ENCODE assay signal across 30 cellular contexts in the genomic region with DNA sequence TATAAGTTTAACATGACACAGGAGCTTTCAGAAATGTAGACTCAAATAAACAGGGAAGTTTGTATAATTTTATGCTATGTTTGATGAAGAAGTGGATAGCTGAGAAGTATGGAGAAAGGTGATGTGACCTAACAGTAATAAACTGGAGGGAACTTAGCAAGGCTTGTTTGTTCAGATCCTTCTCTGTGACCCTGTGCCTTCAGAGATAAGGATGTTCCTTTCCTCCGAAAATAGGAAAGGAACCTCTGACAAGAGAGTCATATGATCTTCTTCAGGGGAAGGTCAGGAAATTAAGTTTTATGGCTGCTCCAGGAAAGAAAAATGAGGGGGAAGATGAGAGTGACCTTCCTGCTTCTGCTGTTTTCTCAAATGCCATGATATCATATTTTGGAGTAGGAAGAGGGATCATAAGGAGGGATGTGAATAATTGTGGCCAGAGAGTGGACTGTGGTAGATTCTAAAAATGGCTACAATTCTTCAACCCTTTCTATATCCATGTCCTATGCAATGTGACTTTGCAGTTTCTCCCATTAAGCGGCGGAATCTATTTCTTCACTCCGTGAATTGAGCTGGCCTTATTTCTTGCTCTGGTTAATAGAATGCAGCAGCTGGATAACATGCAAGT.
"Had no signal": no experiment of that assay in that cellular context is flagged by ENCODE, and none has a peak within 500 bp of the region (broad histone marks: within the 10 kb centered on the region; RNA-seq: fewer than 3 reads in every experiment).

No MANE protein-coding gene starts in this region.

- ATAC-seq: activated CD8-positive, alpha-beta T cell treated with anti-CD3 and anti-CD28 coated beads, Interleukin-2, amount 10 ng/mL, durations not matched to agents 7 days and 5 days; activated naive CD4-positive, alpha-beta T cell treated with anti-CD3 and anti-CD28 coated beads, Interleukin-2, amount 50 U/mL, for 72 hours; activated T-cell treated with anti-CD3 and anti-CD28 coated beads, Interleukin-2, amount 50 U/mL, for 4 hours; body of pancreas had no signal

- H3K4me2 ChIP-seq: KMS-11 had no signal

- FAIRE-seq: astrocyte, TTC549 had no signal

- H3K9me3 ChIP-seq: adrenal gland, body of pancreas, breast epithelium had no signal

- H3K27me3 ChIP-seq: adrenal gland, body of pancreas, breast epithelium, SJCRH30 had no signal

- H3K4me3 ChIP-seq: adrenal gland, body of pancreas, breast epithelium, SJCRH30, SK-N-MC had no signal

- H3K27ac ChIP-seq: body of pancreas, breast epithelium, KMS-11, SJCRH30, SK-N-MC, WERI-Rb-1 had no signal

- DNase-seq: activated CD4-positive, alpha-beta T cell treated with anti-CD3 and anti-CD28 coated beads for 1 hour; activated CD4-positive, alpha-beta T cell treated with anti-CD3 and anti-CD28 coated beads, Interleukin-2, amount 10 ng/mL, durations not matched to agents 7 days and 5 days; activated CD4-positive, alpha-beta T cell treated with anti-CD3 and anti-CD28 coated beads, Interleukin-2, amount 50 U/mL, for 48 hours; activated CD4-positive, CD25-positive, alpha-beta regulatory T cell; activated CD8-positive, alpha-beta memory T cell treated with anti-CD3 and anti-CD28 coated beads, Interleukin-2, amount 50 U/mL, for 4 hours; activated CD8-positive, alpha-beta T cell treated with anti-CD3 and anti-CD28 coated beads, Interleukin-2, amount 10 ng/mL, durations not matched to agents 7 days and 5 days; activated gamma-delta T cell treated with Interleukin-2 at 50 U/mL for 16 hours; activated naive CD4-positive, alpha-beta T cell treated with anti-CD3 and anti-CD28 coated beads for 36 hours; activated T-cell treated with anti-CD3 and anti-CD28 coated beads for 4 hours; activated T-cell treated with anti-CD3 and anti-CD28 coated beads, Interleukin-2, amount 50 U/mL, for 4 hours; body of pancreas; MM.1S; MV-4-11; NCI-H1092; NCI-H1436 treated with DMSO at 0.1 percent for 48 hours; NCI-H1694 treated with DMSO at 0.1 percent for 48 hours; NCI-H2029; NCI-H345; NCI-H524 treated with DMSO at 0.1 percent for 48 hours; SHP77; SJCRH30; T1000 had no signal

- H3K36me3 ChIP-seq: adrenal gland, breast epithelium, SJCRH30, WERI-Rb-1 had no signal

- H3K4me1 ChIP-seq: body of pancreas, breast epithelium, SJCRH30 had no signal
